9 cellular contexts compared by ENCODE assay signal in the genomic region with DNA sequence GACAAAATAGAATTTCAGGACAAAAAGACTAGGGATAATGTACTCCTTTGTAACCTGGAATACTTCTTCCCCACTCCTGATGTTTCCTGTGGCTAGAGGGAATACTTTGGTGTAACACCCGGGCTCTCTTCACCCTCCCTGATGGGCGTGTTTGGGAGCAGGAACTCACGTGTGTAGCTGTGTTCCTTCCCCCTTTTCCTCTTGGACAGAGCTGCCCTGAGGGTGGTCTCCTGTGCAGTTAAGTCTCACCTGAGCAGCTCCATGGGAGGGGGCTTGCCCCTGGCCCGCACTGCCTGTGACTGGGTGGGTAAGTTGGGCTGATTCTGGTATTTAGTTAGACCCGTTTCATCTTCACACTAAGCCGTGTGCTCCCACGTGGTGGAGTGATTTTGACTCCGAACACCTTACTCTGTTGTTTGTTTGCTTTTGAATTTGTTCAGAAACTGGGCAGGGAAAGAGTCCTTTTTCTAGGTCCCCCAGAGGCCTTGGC.
DNase-seq lines count a peak whose midpoint lies in the region; ATAC-seq and TF ChIP-seq lines count a peak whose summit lies in the region.
"Had no signal": no experiment of that assay in that cellular context is flagged by ENCODE, and none has a peak within 500 bp of the region (broad histone marks: within the 10 kb centered on the region; RNA-seq: fewer than 3 reads in every experiment).

No MANE protein-coding gene starts in this region.

- no peaks in the 10 kb centered on the region for H3K36me3 Mint-ChIP-seq in activated naive CD4-positive, alpha-beta T cell treated with anti-CD3 and anti-CD28 coated beads for 36 hours (ENCODE audit: low read depth)

- H3K4me1 ChIP-seq in adipocyte (ENCODE audit: control insufficient read depth, insufficient read depth, low read length) (peaks cover 6% of the 10 kb centered on the region), left lung (no peaks in the 10 kb centered on the region), OCI-LY7 (ENCODE audit: insufficient read depth, low read length, poor library complexity, severe bottlenecking) (no peaks in the 10 kb centered on the region)

- H2AFZ ChIP-seq in OCI-LY7 (ENCODE audit: low read length): no peak overlapping the region

- H3K27ac Mint-ChIP-seq in activated naive CD4-positive, alpha-beta T cell treated with anti-CD3 and anti-CD28 coated beads for 36 hours: no peak overlapping the region

- TF ChIP-seq CTCF in left lung (IDR thresholded peaks at IDR 0.05): no peak
- TF ChIP-seq CTCF in OCI-LY7 (conservative IDR thresholded peaks at IDR 0.05; ENCODE audit: low read length): no peak

- H3K27ac ChIP-seq in left lung (no peak overlapping the region), OCI-LY7 (ENCODE audit: low read depth, low read length, poor library complexity, severe bottlenecking) (no peak overlapping the region)
- H3K27ac ChIP-seq: SK-N-MC had no signal

- CTCF ChIA-PET in activated naive CD4-positive, alpha-beta T cell treated with anti-CD3 and anti-CD28 coated beads for 36 hours (lab: Charles Lee): no interaction called here
- CTCF ChIA-PET in OCI-LY7 (lab: Charles Lee; ENCODE audit: unreplicated experiment): no interaction called here

- H3K4me2 ChIP-seq in OCI-LY7 (ENCODE audit: low read length): no peak overlapping the region

- POLR2A ChIA-PET in OCI-LY7 (lab: Charles Lee): no interaction called here

- peak; percentile 84 for ATAC-seq in left lung
- no peak for ATAC-seq in HG02840 (IDR thresholded peaks at IDR 0.05; ENCODE audit: low FRiP score, unreplicated experiment)

- H3K9me3 Mint-ChIP-seq in activated naive CD4-positive, alpha-beta T cell treated with anti-CD3 and anti-CD28 coated beads for 36 hours: no peaks in the 10 kb centered on the region

- H3K9ac ChIP-seq in adipocyte (ENCODE audit: low read length): no peak overlapping the region

- H3K9me2 ChIP-seq in OCI-LY7 (ENCODE audit: insufficient read depth, low read length): no peaks in the 10 kb centered on the region

- intact Hi-C loops in left lung (cut with DNase I): no loop called here
- intact Hi-C loops in activated naive CD4-positive, alpha-beta T cell treated with anti-CD3 and anti-CD28 coated beads for 36 hours (cut with micrococcal nuclease): no loop called here
- intact Hi-C loops in OCI-LY7 (cut with micrococcal nuclease; ENCODE audit: unreplicated experiment): no loop called here

- peak overlapping the region; percentile 30 for H3K4me3 ChIP-seq in adipocyte (ENCODE audit: low read length)
- H3K4me3 ChIP-seq in left lung: peak overlapping the region in 1 of 2 donors; percentile 34
- H3K4me3 ChIP-seq in OCI-LY7 (ENCODE audit: low read depth, low read length, poor library complexity, severe bottlenecking): no peak overlapping the region
- H3K4me3 ChIP-seq: SK-N-MC had no signal

- no peaks in the 10 kb centered on the region for H3K4me1 Mint-ChIP-seq in activated naive CD4-positive, alpha-beta T cell treated with anti-CD3 and anti-CD28 coated beads for 36 hours (ENCODE audit: low read depth)

- H3K27me3 Mint-ChIP-seq in activated naive CD4-positive, alpha-beta T cell treated with anti-CD3 and anti-CD28 coated beads for 36 hours (ENCODE audit: low read depth): no peaks in the 10 kb centered on the region

- H3K9me3 ChIP-seq in adipocyte (ENCODE audit: control insufficient read depth, low read length) (no peaks in the 10 kb centered on the region), left lung (peaks cover 0 to 1% of the 10 kb centered on the region in 2 donors), OCI-LY7 (ENCODE audit: low read length) (no peaks in the 10 kb centered on the region)

- BruUV-seq in OCI-LY7 (replicated peaks; lab: Mats Ljungman, UMichigan): no TSS peak

- H3K36me3 ChIP-seq in adipocyte (ENCODE audit: control insufficient read depth, insufficient read depth, low read length, severe bottlenecking) (no peaks in the 10 kb centered on the region), left lung (peaks cover 0 to 6% of the 10 kb centered on the region in 2 donors), OCI-LY7 (ENCODE audit: insufficient read depth, low read length) (peaks cover 15% of the 10 kb centered on the region)

- H3K27me3 ChIP-seq in adipocyte (replicated peaks; ENCODE audit: control insufficient read depth, insufficient read depth, low read length): peaks cover 3% of the 10 kb centered on the region
- H3K27me3 ChIP-seq in left lung: no peaks in the 10 kb centered on the region

- H4K20me1 ChIP-seq in OCI-LY7 (ENCODE audit: insufficient read depth, low read length): no peaks in the 10 kb centered on the region

- DNase-seq in activated CD8-positive, alpha-beta memory T cell treated with anti-CD3 and anti-CD28 coated beads, Interleukin-2, amount 50 U/mL, for 48 hours: peak; percentile 17
- no peak for DNase-seq in activated CD8-positive, alpha-beta memory T cell treated with anti-CD3 and anti-CD28 coated beads, Interleukin-2, amount 50 U/mL, for 4 hours
- DNase-seq in adipocyte (ENCODE audit: low read depth): no peak
- peak in 1 of 2 donors; percentile 22 for DNase-seq in left lung
- DNase-seq in ureter (ENCODE audit: low spot score): peak; percentile 57
- no peak for DNase-seq in activated naive CD4-positive, alpha-beta T cell treated with anti-CD3 and anti-CD28 coated beads for 36 hours
- no peak for DNase-seq in OCI-LY7 (ENCODE audit: low spot score)

- H3K4me3 Mint-ChIP-seq in activated naive CD4-positive, alpha-beta T cell treated with anti-CD3 and anti-CD28 coated beads for 36 hours: no peak overlapping the region

- no peaks in the 10 kb centered on the region for H3K79me2 ChIP-seq in OCI-LY7 (ENCODE audit: insufficient read depth, low read depth, low read length)

Comparison
In these comparisons a context has a peak if more than half of its experiments do, and no peak if none do; other contexts are left out.
1. DNase-seq: peak in activated CD8-positive, alpha-beta memory T cell treated with anti-CD3 and anti-CD28 coated beads, Interleukin-2, amount 50 U/mL, for 48 hours (single experiment) and ureter (single experiment); none in activated CD8-positive, alpha-beta memory T cell treated with anti-CD3 and anti-CD28 coated beads, Interleukin-2, amount 50 U/mL, for 4 hours (single experiment), adipocyte (single experiment), activated naive CD4-positive, alpha-beta T cell treated with anti-CD3 and anti-CD28 coated beads for 36 hours (single experiment) and OCI-LY7 (single experiment).